8 cellular contexts compared by ENCODE assay signal in genomic region chr11:63974259-63975143, GRCh38. TPM values are rescaled to one million over a fixed set of nuclear protein-coding genes. Genes with fewer than 3 reads are reported as not detected.
DNase-seq lines count a peak whose midpoint lies in the region; ATAC-seq and TF ChIP-seq lines count a peak whose summit lies in the region.

Gene COX8A (plus strand): TSS chr11:63974620. CDS start chr11:63974681, 61 bp downstream.

- DNase-seq in ACHN, result peak; percentile 100
- peak; percentile 98 for DNase-seq in NCI-H2196 treated with DMSO at 0.1 percent for 48 hours (lab: John Stamatoyannopoulos, UW; ENCODE audit: unreplicated experiment)
- DNase-seq in breast epithelium (ENCODE audit: low spot score in 2 of 2), result peak; percentile 97 to 99

- H3K9ac ChIP-seq in iPS-18a (ENCODE audit: low read length) (peak within 1 kb of the TSS; percentile 88), skeletal muscle satellite cell (ENCODE audit: low read depth, low read length) (peak within 1 kb of the TSS; percentile 98)

- H3K4me1 ChIP-seq in breast epithelium, result peaks cover 10 to 11% of the 10 kb centered on the region in 2 donors
- peaks cover 29% of the 10 kb centered on the region for H3K4me1 ChIP-seq in iPS-18a (ENCODE audit: control insufficient read depth, low read depth, low read length)
- H3K4me1 ChIP-seq in skeletal muscle satellite cell (ENCODE audit: control insufficient read depth, insufficient read depth, low read length), result peaks cover 18% of the 10 kb centered on the region

- H3K27me3 ChIP-seq in breast epithelium (no peaks in the 10 kb centered on the region), iPS-18a (ENCODE audit: control insufficient read depth, insufficient read depth, low read length) (peaks cover 22% of the 10 kb centered on the region), skeletal muscle satellite cell (ENCODE audit: control insufficient read depth, insufficient read depth, low read length) (no peaks in the 10 kb centered on the region)

- in situ Hi-C loops in ACHN (cut with HindIII; ENCODE audit: low pct_ligation_motif_present, low pct_unique_long_range_greater_than_20kb, low sequenced_read_pairs), result no loop called here

- H3K27ac ChIP-seq in VCaP (peak within 1 kb of the TSS; percentile 99), breast epithelium (peak within 1 kb of the TSS; percentile 92 to 94), iPS-18a (ENCODE audit: low read length) (peak within 1 kb of the TSS; percentile 65)

- peak; percentile 67 for TF ChIP-seq POLR2A in breast epithelium (IDR thresholded peaks at IDR 0.05)

- H3K36me3 ChIP-seq in breast epithelium (no peaks in the 10 kb centered on the region), iPS-18a (ENCODE audit: control insufficient read depth, low read depth, low read length) (peaks cover 7% of the 10 kb centered on the region), skeletal muscle satellite cell (ENCODE audit: insufficient read depth, low read length) (peaks cover 17% of the 10 kb centered on the region)

- TF ChIP-seq CTCF in VCaP (conservative IDR thresholded peaks at IDR 0.05) (peak; percentile 71), breast epithelium (IDR thresholded peaks at IDR 0.05) (no peak)

- intact Hi-C loops in breast epithelium (cut with DNase I; ENCODE audit: low total_unique reads), result no loop called here

- no peaks in the 10 kb centered on the region for H3K9me3 ChIP-seq in breast epithelium
- H3K9me3 ChIP-seq in iPS-18a (ENCODE audit: control insufficient read depth, low read depth, low read length), result no peaks in the 10 kb centered on the region
- no peaks in the 10 kb centered on the region for H3K9me3 ChIP-seq in skeletal muscle satellite cell (replicated peaks; ENCODE audit: low read length)

- peak within 1 kb of the TSS; percentile 65 to 81 (median 78) for H3K4me3 ChIP-seq in breast epithelium
- H3K4me3 ChIP-seq in iPS-18a (ENCODE audit: low read length), result peak within 1 kb of the TSS; percentile 85
- peak within 1 kb of the TSS; percentile 100 for H3K4me3 ChIP-seq in skeletal muscle satellite cell (ENCODE audit: low read length)

- ATAC-seq in GM18870 (IDR thresholded peaks at IDR 0.05; ENCODE audit: unreplicated experiment), result peak; percentile 96
- ATAC-seq in HG03135 (IDR thresholded peaks at IDR 0.05; ENCODE audit: unreplicated experiment), result peak; percentile 96

- H3K4me2 ChIP-seq in skeletal muscle satellite cell (ENCODE audit: low read length), result peak within 1 kb of the TSS; percentile 93

RNA-seq across cellular contexts. Expression of gene COX8A, which starts in this region (rescaled TPM):
- total RNA-seq in breast epithelium, result 100 to 1,000 TPM; 257 to 326 (median 293) TPM
- total RNA-seq in skeletal muscle satellite cell (2012; rRNA removed), result 355 and 475 TPM in 2 replicates

Comparison
In these comparisons a context has a peak if more than half of its experiments do, and no peak if none do; other contexts are left out.
1. Peak in every context shown above with its lines: DNase-seq, ATAC-seq, H3K4me3 ChIP-seq and H3K27ac ChIP-seq.